7 cellular contexts compared by ENCODE assay signal in genomic region chr1:36386262-36387140, GRCh38. TPM values are rescaled to one million over a fixed set of nuclear protein-coding genes. Genes with fewer than 3 reads are reported as not detected.
A peak's percentile ranks its signal among the peaks of the same experiment; 100 is the strongest.
DNase-seq lines count a peak whose midpoint lies in the region; ATAC-seq and TF ChIP-seq lines count a peak whose summit lies in the region.

No MANE protein-coding gene starts in this region.

- peak; percentile 93 for TF ChIP-seq POLR2A in GM15510 (IDR thresholded peaks at IDR 0.05; ENCODE audit: borderline replicate concordance, extremely low read depth, insufficient read length)

- H3K9ac ChIP-seq in skeletal muscle tissue (ENCODE audit: low read depth in 1 of 3, low read length in 3 of 3): peak overlapping the region; percentile 92 to 99 (median 95)

- H3K36me3 ChIP-seq in brain microvascular endothelial cell (replicated peaks) (peaks cover 4% of the 10 kb centered on the region), skeletal muscle tissue (ENCODE audit: control insufficient read depth in 3 of 3, insufficient read depth in 3 of 3, low read length in 3 of 3) (peaks cover 6 to 11% (median 7%) of the 10 kb centered on the region in 3 donors)

- in situ Hi-C loops in brain microvascular endothelial cell (cut with HindIII; ENCODE audit: low pct_ligation_motif_present, low sequenced_read_pairs): no loop called here

- H3K4me3 ChIP-seq in brain microvascular endothelial cell (ENCODE audit: low read depth, low read length): peak overlapping the region; percentile 60
- H3K4me3 ChIP-seq in iPS-18c (ENCODE audit: insufficient read depth, low read depth, low read length): peak overlapping the region; percentile 74
- H3K4me3 ChIP-seq in skeletal muscle tissue (ENCODE audit: low read length in 3 of 3): peak overlapping the region; percentile 80 to 94 (median 91)

- H3K4me1 ChIP-seq in skeletal muscle tissue (ENCODE audit: control insufficient read depth in 3 of 3, insufficient read depth in 3 of 3, low read length in 3 of 3): peaks cover 72 to 82% (median 76%) of the 10 kb centered on the region in 3 donors

- peak; percentile 13 for TF ChIP-seq CTCF in brain microvascular endothelial cell (IDR thresholded peaks at IDR 0.05; ENCODE audit: low read depth, low read length, missing control alignments)

- H3K27ac ChIP-seq in brain microvascular endothelial cell (peak overlapping the region; percentile 99), skeletal muscle tissue (ENCODE audit: low read depth, low read length) (peak overlapping the region; percentile 99)

- peak; percentile 35 for ATAC-seq in HG02970 (IDR thresholded peaks at IDR 0.05; ENCODE audit: low FRiP score, unreplicated experiment)

- DNase-seq in NCI-H2081 treated with DMSO at 0.1 percent for 48 hours (lab: John Stamatoyannopoulos, UW) (peak; percentile 29), UCSD-AML1 (lab: John Stamatoyannopoulos, UW; ENCODE audit: unreplicated experiment) (peak; percentile 88), brain microvascular endothelial cell (peak; percentile 99)

- H3K9me3 ChIP-seq in iPS-18c (ENCODE audit: control insufficient read depth, insufficient read depth, low read length) (no peaks in the 10 kb centered on the region), skeletal muscle tissue (ENCODE audit: control insufficient read depth in 3 of 3, low read length in 3 of 3) (no peaks in the 10 kb centered on the region)

- H3K27me3 ChIP-seq in brain microvascular endothelial cell (replicated peaks): no peaks in the 10 kb centered on the region
- no peaks in the 10 kb centered on the region for H3K27me3 ChIP-seq in skeletal muscle tissue (ENCODE audit: control insufficient read depth in 3 of 3, insufficient read depth in 3 of 3, low read length in 3 of 3)

RNA-seq across cellular contexts. Expression of gene STK40, which starts 0.8 kb away (rescaled TPM):
- total RNA-seq in skeletal muscle tissue: 11.0 TPM

RNA-seq across cellular contexts. Expression of gene LSM10, which starts 11.2 kb away (rescaled TPM):
- 4.2 TPM for total RNA-seq in skeletal muscle tissue

Comparison
In these comparisons a context has a peak if more than half of its experiments do, and no peak if none do; other contexts are left out.
1. Peak in every context shown above with its lines: DNase-seq, ATAC-seq, H3K4me3 ChIP-seq and H3K27ac ChIP-seq.
2. DNase-seq: peak in every context shown above with its lines; median percentile 99 in brain microvascular endothelial cell; 88 in UCSD-AML1; 29 in NCI-H2081 treated with DMSO at 0.1 percent for 48 hours.